8 cellular contexts compared by ENCODE assay signal in the genomic region with DNA sequence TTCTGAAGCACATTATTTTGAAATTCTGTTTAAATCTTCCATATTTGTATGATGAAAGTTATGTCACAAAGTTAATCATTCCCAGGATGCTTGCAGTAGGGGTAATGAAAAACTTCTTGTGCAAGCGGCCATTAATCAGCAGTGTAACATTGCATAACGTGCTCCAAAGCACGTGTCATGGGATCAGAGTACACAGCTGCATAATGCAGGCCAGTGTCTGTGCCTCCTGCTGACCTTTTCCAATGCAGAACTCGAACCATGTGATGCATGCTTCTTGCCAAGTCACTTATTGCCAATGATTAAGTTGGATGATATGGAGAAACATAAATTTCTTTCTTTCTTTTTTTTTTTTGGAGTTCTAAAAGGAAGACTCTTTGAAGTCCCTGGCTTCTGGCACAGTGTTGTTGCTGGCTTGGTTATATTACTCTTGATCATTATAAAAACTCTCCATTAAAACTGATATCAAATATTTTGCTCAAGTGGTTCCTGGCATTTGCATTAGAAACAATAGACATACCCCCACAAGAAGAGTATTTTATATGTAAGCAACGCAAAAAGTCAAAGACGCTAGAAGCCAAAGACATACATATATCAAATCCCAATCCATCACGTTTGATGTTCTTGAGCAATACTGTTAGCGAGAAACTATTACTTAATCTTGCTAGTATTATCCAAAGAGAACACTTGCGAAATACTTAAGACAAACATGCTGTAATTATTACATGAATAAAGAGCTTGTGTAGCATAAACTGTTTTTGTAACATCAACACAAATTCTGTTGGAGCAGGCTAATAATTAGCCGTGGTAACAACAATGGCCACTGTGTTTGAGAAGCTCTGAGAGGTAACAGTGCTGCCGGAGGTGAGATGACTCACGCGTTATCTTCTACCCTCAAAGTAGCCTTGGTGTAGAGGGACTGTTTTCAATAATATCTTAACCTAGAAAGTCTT.
DNase-seq lines count a peak whose midpoint lies in the region; ATAC-seq and TF ChIP-seq lines count a peak whose summit lies in the region.

No MANE protein-coding gene starts in this region.

- peak; percentile 92 for DNase-seq in Caki2 (ENCODE audit: low read depth)
- DNase-seq in NCI-H460 (ENCODE audit: extremely low read depth, low read depth): peak; percentile 85
- peak; percentile 97 for DNase-seq in epithelial cell of esophagus (ENCODE audit: low read depth)
- DNase-seq in mucosa of gallbladder (ENCODE audit: low spot score): peak; percentile 96
- DNase-seq in activated CD8-positive, alpha-beta memory T cell treated with anti-CD3 and anti-CD28 coated beads, Interleukin-2, amount 50 U/mL, for 48 hours: no peak
- no peak for DNase-seq in OCI-M2 (lab: John Stamatoyannopoulos, UW; ENCODE audit: unreplicated experiment)
- DNase-seq in stimulated activated CD4-positive, alpha-beta T cell treated with anti-CD3 and anti-CD28 coated beads, Interleukin-4, amount 100 ng/mL, for 1 hour: no peak

- ATAC-seq in GM18511 (IDR thresholded peaks at IDR 0.05; ENCODE audit: unreplicated experiment): no peak

- no peak for TF ChIP-seq CTCF in epithelial cell of esophagus (IDR thresholded peaks at IDR 0.05; ENCODE audit: insufficient read depth, low read depth, low read length, missing control alignments)

- no peak overlapping the region for H3K4me3 ChIP-seq in epithelial cell of esophagus (ENCODE audit: low read length)

- in situ Hi-C loops in Caki2 (cut with HindIII; ENCODE audit: low pct_unique_long_range_greater_than_20kb, low sequenced_read_pairs): no loop called here

Comparison
In these comparisons a context has a peak if more than half of its experiments do, and no peak if none do; other contexts are left out.
1. DNase-seq: peak in Caki2 (single experiment), NCI-H460 (single experiment), epithelial cell of esophagus (single experiment) and mucosa of gallbladder (single experiment); none in activated CD8-positive, alpha-beta memory T cell treated with anti-CD3 and anti-CD28 coated beads, Interleukin-2, amount 50 U/mL, for 48 hours (single experiment), OCI-M2 (single experiment) and stimulated activated CD4-positive, alpha-beta T cell treated with anti-CD3 and anti-CD28 coated beads, Interleukin-4, amount 100 ng/mL, for 1 hour (single experiment).